ENCODE assay signal across 23 cellular contexts in the genomic region with DNA sequence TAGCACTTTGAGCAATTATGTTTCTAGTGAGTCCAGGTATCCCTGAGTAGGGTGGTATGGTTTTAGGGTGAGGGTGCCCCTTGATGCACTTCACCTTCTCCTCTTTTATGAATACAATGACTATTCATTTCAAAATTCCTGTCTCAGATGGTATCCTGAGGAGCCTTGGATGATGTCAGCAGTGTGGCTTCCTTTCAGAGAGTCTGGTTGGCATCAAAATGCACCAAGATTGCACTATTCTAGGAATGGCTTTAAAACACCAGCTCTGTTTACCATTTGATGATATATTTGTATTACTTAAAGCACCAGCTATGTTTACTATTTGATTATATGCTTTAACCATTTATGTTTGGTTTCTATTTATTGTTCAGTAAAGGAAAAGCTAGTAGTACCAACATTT.
"Had no signal": no experiment of that assay in that cellular context is flagged by ENCODE, and none has a peak within 500 bp of the region (broad histone marks: within the 10 kb centered on the region; RNA-seq: fewer than 3 reads in every experiment).

No MANE protein-coding gene starts in this region.

- H3K36me3 ChIP-seq: ascending aorta, esophagus squamous epithelium, left ventricle myocardium inferior, transverse colon, vagina had no signal

- H3K4me3 ChIP-seq: ascending aorta, coronary artery, esophagus squamous epithelium, left ventricle myocardium inferior, transverse colon, vagina had no signal

- FAIRE-seq: islet of Langerhans had no signal

- H3K9me3 ChIP-seq: ascending aorta, esophagus squamous epithelium, left ventricle myocardium inferior, transverse colon, vagina had no signal

- DNase-seq: activated CD4-positive, alpha-beta T cell treated with anti-CD3 and anti-CD28 coated beads, Interleukin-2, amount 10 ng/mL, durations not matched to agents 24 days and 14 days; activated CD8-positive, alpha-beta T cell treated with anti-CD3 and anti-CD28 coated beads for 36 hours; activated naive CD4-positive, alpha-beta T cell treated with Interleukin-2 at 50 U/mL for 16 hours; activated naive CD8-positive, alpha-beta T cell treated with anti-CD3 and anti-CD28 coated beads, Interleukin-2, amount 10 ng/mL, durations not matched to agents 7 days and 5 days; activated T-cell treated with anti-CD3 and anti-CD28 coated beads, Interleukin-2, amount 50 U/mL, for 1 hour; effector CD4-positive, alpha-beta T cell; esophagus squamous epithelium; foreskin melanocyte; glutamatergic neuron; hippocampal formation; left ventricle myocardium inferior; mammary epithelial cell; midbrain; occipital lobe; retina; stimulated activated CD4-positive, alpha-beta T cell treated with anti-CD3 and anti-CD28 coated beads, Interleukin-2, amount 100 ng/mL, for 24 hours; stimulated activated naive CD4-positive, alpha-beta T cell treated with Interleukin-2 at 50 U/mL for 16 hours; transverse colon had no signal

- ATAC-seq: activated CD8-positive, alpha-beta T cell treated with anti-CD3 and anti-CD28 coated beads for 36 hours; activated T-helper 17 cell treated with anti-CD3 and anti-CD28 coated beads, Interleukin-2, amount 50 U/mL, for 72 hours had no signal

- H3K27me3 ChIP-seq: ascending aorta, esophagus squamous epithelium, transverse colon, vagina had no signal

- H3K27ac ChIP-seq: ascending aorta, coronary artery, esophagus squamous epithelium, left ventricle myocardium inferior, transverse colon, vagina had no signal
